1 cellular context compared by ENCODE assay signal in genomic region chr2:217801115-217801531, GRCh38.
TF ChIP-seq lines count a peak whose summit lies in the region.

No MANE protein-coding gene starts in this region.

TF ChIP-seq in HepG2, 621 proteins besides CTCF, POLR2A, EP300 and RAD21 (continued from another document):
- TF ChIP-seq ZNF687 (CRISPR knock-in tag; IDR thresholded peaks at IDR 0.05) (peak; percentile 53), KMT2A (CRISPR knock-in tag; IDR thresholded peaks at IDR 0.05) (no peak), SPEN (CRISPR knock-in tag; IDR thresholded peaks at IDR 0.05; ENCODE audit: low read depth) (0 out of 2 replicates have a peak, but pooled peaks have one; percentile 15), TEAD3 (CRISPR knock-in tag; optimal IDR thresholded peaks at IDR 0.05; ENCODE audit: borderline replicate concordance) (peak; percentile 15), SMARCC2 (IDR thresholded peaks at IDR 0.05) (no peak), ZNF354B (CRISPR knock-in tag; IDR thresholded peaks at IDR 0.05) (no peak), ZNF776 (CRISPR knock-in tag; IDR thresholded peaks at IDR 0.05) (no peak), ZNF646 (CRISPR knock-in tag; IDR thresholded peaks at IDR 0.05) (no peak), XRCC5 (optimal IDR thresholded peaks at IDR 0.05; ENCODE audit: low read length) (peak; percentile 20), RXRA (CRISPR knock-in tag; IDR thresholded peaks at IDR 0.05) (0 out of 2 replicates have a peak, but pooled peaks have one; percentile 29), ZNF878 (CRISPR knock-in tag; IDR thresholded peaks at IDR 0.05) (no peak), EEA1 (CRISPR knock-in tag; IDR thresholded peaks at IDR 0.05; ENCODE audit: borderline replicate concordance) (no peak), PAWR (CRISPR knock-in tag; IDR thresholded peaks at IDR 0.05; ENCODE audit: borderline replicate concordance) (no peak), FIP1L1 (IDR thresholded peaks at IDR 0.05; ENCODE audit: borderline replicate concordance, insufficient read depth, low read depth, low read length) (no peak), JUN (CRISPR knock-in tag; IDR thresholded peaks at IDR 0.05) (no peak), GTF3A (CRISPR knock-in tag; conservative IDR thresholded peaks at IDR 0.05) (no peak)
- TF ChIP-seq, protein P1, sequence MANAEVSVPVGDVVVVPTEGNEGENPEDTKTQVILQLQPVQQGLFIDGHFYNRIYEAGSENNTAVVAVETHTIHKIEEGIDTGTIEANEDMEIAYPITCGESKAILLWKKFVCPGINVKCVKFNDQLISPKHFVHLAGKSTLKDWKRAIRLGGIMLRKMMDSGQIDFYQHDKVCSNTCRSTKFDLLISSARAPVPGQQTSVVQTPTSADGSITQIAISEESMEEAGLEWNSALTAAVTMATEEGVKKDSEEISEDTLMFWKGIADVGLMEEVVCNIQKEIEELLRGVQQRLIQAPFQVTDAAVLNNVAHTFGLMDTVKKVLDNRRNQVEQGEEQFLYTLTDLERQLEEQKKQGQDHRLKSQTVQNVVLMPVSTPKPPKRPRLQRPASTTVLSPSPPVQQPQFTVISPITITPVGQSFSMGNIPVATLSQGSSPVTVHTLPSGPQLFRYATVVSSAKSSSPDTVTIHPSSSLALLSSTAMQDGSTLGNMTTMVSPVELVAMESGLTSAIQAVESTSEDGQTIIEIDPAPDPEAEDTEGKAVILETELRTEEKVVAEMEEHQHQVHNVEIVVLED (CRISPR knock-in tag; IDR thresholded peaks at IDR 0.05; ENCODE audit: borderline replicate concordance) = no peak
- TF ChIP-seq, protein P2, sequence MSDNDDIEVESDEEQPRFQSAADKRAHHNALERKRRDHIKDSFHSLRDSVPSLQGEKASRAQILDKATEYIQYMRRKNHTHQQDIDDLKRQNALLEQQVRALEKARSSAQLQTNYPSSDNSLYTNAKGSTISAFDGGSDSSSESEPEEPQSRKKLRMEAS (IDR thresholded peaks at IDR 0.05) = peak; percentile 40; the same call in 1 of the 2 replicates
- TF ChIP-seq, protein P3, sequence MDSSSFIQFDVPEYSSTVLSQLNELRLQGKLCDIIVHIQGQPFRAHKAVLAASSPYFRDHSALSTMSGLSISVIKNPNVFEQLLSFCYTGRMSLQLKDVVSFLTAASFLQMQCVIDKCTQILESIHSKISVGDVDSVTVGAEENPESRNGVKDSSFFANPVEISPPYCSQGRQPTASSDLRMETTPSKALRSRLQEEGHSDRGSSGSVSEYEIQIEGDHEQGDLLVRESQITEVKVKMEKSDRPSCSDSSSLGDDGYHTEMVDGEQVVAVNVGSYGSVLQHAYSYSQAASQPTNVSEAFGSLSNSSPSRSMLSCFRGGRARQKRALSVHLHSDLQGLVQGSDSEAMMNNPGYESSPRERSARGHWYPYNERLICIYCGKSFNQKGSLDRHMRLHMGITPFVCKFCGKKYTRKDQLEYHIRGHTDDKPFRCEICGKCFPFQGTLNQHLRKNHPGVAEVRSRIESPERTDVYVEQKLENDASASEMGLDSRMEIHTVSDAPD (CRISPR knock-in tag; IDR thresholded peaks at IDR 0.05) = no peak
- TF ChIP-seq, protein P4, sequence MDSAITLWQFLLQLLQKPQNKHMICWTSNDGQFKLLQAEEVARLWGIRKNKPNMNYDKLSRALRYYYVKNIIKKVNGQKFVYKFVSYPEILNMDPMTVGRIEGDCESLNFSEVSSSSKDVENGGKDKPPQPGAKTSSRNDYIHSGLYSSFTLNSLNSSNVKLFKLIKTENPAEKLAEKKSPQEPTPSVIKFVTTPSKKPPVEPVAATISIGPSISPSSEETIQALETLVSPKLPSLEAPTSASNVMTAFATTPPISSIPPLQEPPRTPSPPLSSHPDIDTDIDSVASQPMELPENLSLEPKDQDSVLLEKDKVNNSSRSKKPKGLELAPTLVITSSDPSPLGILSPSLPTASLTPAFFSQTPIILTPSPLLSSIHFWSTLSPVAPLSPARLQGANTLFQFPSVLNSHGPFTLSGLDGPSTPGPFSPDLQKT (CRISPR knock-in tag; IDR thresholded peaks at IDR 0.05; ENCODE audit: borderline replicate concordance) = no peak
